In genomic region chr1:54305906-54306514, GRCh38 we compare ENCODE assay signal across 11 cellular contexts.
"Had no signal": no experiment of that assay in that cellular context is flagged by ENCODE, and none has a peak within 500 bp of the region (broad histone marks: within the 10 kb centered on the region; RNA-seq: fewer than 3 reads in every experiment).

No MANE protein-coding gene starts in this region.

- H3K9me3 Mint-ChIP-seq: activated CD4-positive, alpha-beta memory T cell treated with anti-CD3 and anti-CD28 coated beads, Interleukin-2, amount 10 ng/mL, durations not matched to agents 7 days and 5 days; T-helper 1 cell treated with Interleukin-12 subunit alpha and Interleukin-12 subunit beta and Interleukin-4 antibody, amounts not matched to agents 30 μg/mL and 1 μg/mL, for 36 hours had no signal

- H3K27me3 Mint-ChIP-seq: activated CD4-positive, alpha-beta memory T cell treated with anti-CD3 and anti-CD28 coated beads, Interleukin-2, amount 10 ng/mL, durations not matched to agents 7 days and 5 days had no signal

- H3K27ac Mint-ChIP-seq: activated CD4-positive, alpha-beta memory T cell treated with anti-CD3 and anti-CD28 coated beads, Interleukin-2, amount 10 ng/mL, durations not matched to agents 7 days and 5 days; T-helper 1 cell treated with Interleukin-12 subunit alpha and Interleukin-12 subunit beta and Interleukin-4 antibody, amounts not matched to agents 30 μg/mL and 1 μg/mL, for 36 hours had no signal

- DNase-seq: activated CD4-positive, alpha-beta memory T cell treated with anti-CD3 and anti-CD28 coated beads, Interleukin-2, amount 10 ng/mL, durations not matched to agents 7 days and 5 days; activated naive CD4-positive, alpha-beta T cell; aorta; colonic mucosa; effector CD4-positive, alpha-beta T cell; hypothalamus; sigmoid colon; stimulated activated CD4-positive, alpha-beta T cell treated with anti-CD3 and anti-CD28 coated beads, Interleukin-2, amount 100 ng/mL, for 24 hours; stimulated activated naive CD4-positive, alpha-beta T cell treated with Interleukin-2 at 50 U/mL for 16 hours; trophoblast cell had no signal

- H3K4me3 Mint-ChIP-seq: activated CD4-positive, alpha-beta memory T cell treated with anti-CD3 and anti-CD28 coated beads, Interleukin-2, amount 10 ng/mL, durations not matched to agents 7 days and 5 days; T-helper 1 cell treated with Interleukin-12 subunit alpha and Interleukin-12 subunit beta and Interleukin-4 antibody, amounts not matched to agents 30 μg/mL and 1 μg/mL, for 36 hours had no signal
